In the genomic region with DNA sequence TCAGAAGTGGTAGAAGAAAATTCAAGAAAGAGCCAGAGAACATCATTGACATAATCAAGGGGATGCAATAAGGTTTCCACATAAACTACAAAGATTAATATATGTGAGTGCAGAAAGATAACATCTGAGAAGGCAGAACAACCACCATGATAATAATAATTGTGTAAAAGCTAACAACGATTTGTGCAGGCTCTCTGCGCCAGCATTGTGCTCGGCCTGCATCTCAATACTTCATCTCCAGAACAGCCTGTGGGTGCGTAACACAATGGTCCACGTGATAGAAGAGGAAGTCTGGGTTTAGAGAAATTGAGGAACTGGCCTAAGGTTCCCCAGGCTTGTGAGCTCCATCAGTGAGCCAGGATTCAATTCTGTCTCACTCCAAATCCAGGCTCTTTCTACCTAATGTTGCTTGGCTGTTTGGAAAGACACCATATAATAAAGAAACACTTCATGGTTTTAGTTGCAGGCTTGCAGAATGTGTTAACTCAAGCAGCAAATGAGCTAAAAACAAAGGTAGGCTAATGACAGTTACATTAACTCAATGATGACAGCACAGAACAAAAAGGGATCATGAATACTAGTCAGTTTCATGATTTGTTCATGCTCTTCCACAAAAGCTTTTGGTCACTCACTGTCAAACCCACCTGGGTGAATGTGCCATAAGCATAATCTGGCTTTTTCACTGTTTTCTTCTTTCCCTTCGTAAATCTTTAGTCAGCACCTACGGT, we compare ENCODE assay signal across 9 cellular contexts.
DNase-seq lines count a peak whose midpoint lies in the region; ATAC-seq and TF ChIP-seq lines count a peak whose summit lies in the region.
"Had no signal": no experiment of that assay in that cellular context is flagged by ENCODE, and none has a peak within 500 bp of the region (broad histone marks: within the 10 kb centered on the region; RNA-seq: fewer than 3 reads in every experiment).

No MANE protein-coding gene starts in this region.

- peaks cover 18 to 20% of the 10 kb centered on the region in 2 experiments for H3K4me1 ChIP-seq in neutrophil (ENCODE audit: control insufficient read depth in 1 of 2, insufficient read depth in 1 of 2, low read depth in 1 of 2, low read length in 1 of 2)

- H3K9me3 ChIP-seq in SU-DHL-6 (ENCODE audit: insufficient read depth, low read length) (peaks cover 13% of the 10 kb centered on the region; the same call in 1 of the 2 replicates), neutrophil (no peaks in the 10 kb centered on the region)

- H3K27me3 Mint-ChIP-seq in osteocyte (ENCODE audit: unreplicated experiment) = peaks cover 8% of the 10 kb centered on the region

- no peaks in the 10 kb centered on the region for H3K9me2 ChIP-seq in SU-DHL-6 (replicated peaks; ENCODE audit: insufficient read depth, low read length)

- no peak overlapping the region for H3K4me2 ChIP-seq in SU-DHL-6 (ENCODE audit: low read depth, low read length, poor library complexity, severe bottlenecking)

- H2AFZ ChIP-seq in SU-DHL-6 (ENCODE audit: low read depth, low read length, severe bottlenecking) = peak overlapping the region; percentile 27

- ATAC-seq in GM18868 (IDR thresholded peaks at IDR 0.05; ENCODE audit: unreplicated experiment) (peak; percentile 83), HG02973 (IDR thresholded peaks at IDR 0.05; ENCODE audit: unreplicated experiment) (peak; percentile 65), left lobe of liver (no peak)

- H3K9ac ChIP-seq in SU-DHL-6 (ENCODE audit: low read length) = no peak overlapping the region

- H4K20me1 ChIP-seq in SU-DHL-6 (ENCODE audit: low read depth, low read length) = no peaks in the 10 kb centered on the region

- H3K36me3 ChIP-seq in SU-DHL-6 (ENCODE audit: low read length) (no peaks in the 10 kb centered on the region), neutrophil (no peaks in the 10 kb centered on the region), H7 (replicated peaks; ENCODE audit: control insufficient read depth, insufficient read depth, low read length) (no peaks in the 10 kb centered on the region)

- no peak overlapping the region for H3K4me3 Mint-ChIP-seq in osteocyte (ENCODE audit: unreplicated experiment)

- H3K27me3 ChIP-seq in SU-DHL-6 (ENCODE audit: low read length) (no peaks in the 10 kb centered on the region), neutrophil (no peaks in the 10 kb centered on the region), H7 (ENCODE audit: control insufficient read depth, insufficient read depth, low read length) (no peaks in the 10 kb centered on the region)

- H3K27ac ChIP-seq in SU-DHL-6 (ENCODE audit: low read depth, low read length) = no peak overlapping the region
- H3K27ac ChIP-seq in neutrophil = peak overlapping the region; percentile 66

- no peaks in the 10 kb centered on the region for H3K79me2 ChIP-seq in SU-DHL-6 (ENCODE audit: insufficient read depth, low read length)

- H3F3A ChIP-seq in SU-DHL-6 (ENCODE audit: insufficient read depth) = no peaks in the 10 kb centered on the region

- H3K27ac Mint-ChIP-seq in osteocyte (ENCODE audit: unreplicated experiment) = no peak overlapping the region

- no peak for TF ChIP-seq CTCF in SU-DHL-6 (IDR thresholded peaks at IDR 0.05; ENCODE audit: insufficient read depth, low read length, poor library complexity, severe bottlenecking)
- TF ChIP-seq CTCF in neutrophil (IDR thresholded peaks at IDR 0.05) = no peak
- no peak for TF ChIP-seq CTCF in osteocyte (IDR thresholded peaks at IDR 0.05)

- no peaks in the 10 kb centered on the region for H3K36me3 Mint-ChIP-seq in osteocyte (ENCODE audit: unreplicated experiment)

- H3K9me3 Mint-ChIP-seq in osteocyte (ENCODE audit: unreplicated experiment) = no peaks in the 10 kb centered on the region

- H3K4me3 ChIP-seq in SU-DHL-6 (ENCODE audit: insufficient read depth, low read length, poor library complexity, severe bottlenecking) = no peak overlapping the region
- no peak overlapping the region for H3K4me3 ChIP-seq in neutrophil (ENCODE audit: low read depth in 1 of 2, low read length in 1 of 2)
- no peak overlapping the region for H3K4me3 ChIP-seq in H7 (ENCODE audit: insufficient read depth, low read depth, low read length)

- H3K4me1 Mint-ChIP-seq in osteocyte (ENCODE audit: unreplicated experiment) = no peaks in the 10 kb centered on the region

- DNase-seq in left lobe of liver (ENCODE audit: low spot score) (no peak), osteocyte (ENCODE audit: extremely low spot score, unreplicated experiment) (no peak), H7 (no peak)
- DNase-seq: NCI-H774; stimulated activated CD4-positive, alpha-beta T cell treated with anti-CD3 and anti-CD28 coated beads, Interleukin-12 subunit alpha, Interleukin-12 subunit beta, amount 100 ng/mL, for 4 hours had no signal
